ENCODE assay signal across 37 cellular contexts in genomic region chr1:218292515-218292914, GRCh38. TPM values are rescaled to one million over a fixed set of nuclear protein-coding genes. Genes with fewer than 3 reads are reported as not detected.
"Had no signal": no experiment of that assay in that cellular context is flagged by ENCODE, and none has a peak within 500 bp of the region (broad histone marks: within the 10 kb centered on the region; RNA-seq: fewer than 3 reads in every experiment).

No MANE protein-coding gene starts in this region.

- ATAC-seq: activated CD8-positive, alpha-beta memory T cell treated with anti-CD3 and anti-CD28 coated beads, Interleukin-2, amount 10 ng/mL, durations not matched to agents 7 days and 5 days; activated CD8-positive, alpha-beta T cell treated with anti-CD3 and anti-CD28 coated beads, Interleukin-2, amount 10 ng/mL, durations not matched to agents 7 days and 5 days; activated naive CD8-positive, alpha-beta T cell treated with anti-CD3 and anti-CD28 coated beads, Interleukin-2, amount 50 U/mL, for 24 hours had no signal

- H3K27me3 Mint-ChIP-seq: activated B cell treated with CpG ODN at 0.5 μM for 24 hours; activated CD4-positive, alpha-beta memory T cell treated with anti-CD3 and anti-CD28 coated beads, Interleukin-2, amount 10 ng/mL, durations not matched to agents 7 days and 5 days; activated CD4-positive, alpha-beta T cell treated with anti-CD3 and anti-CD28 coated beads, Interleukin-2, amount 10 ng/mL, durations not matched to agents 7 days and 5 days; activated CD8-positive, alpha-beta memory T cell treated with anti-CD3 and anti-CD28 coated beads, Interleukin-2, amount 10 ng/mL, durations not matched to agents 7 days and 5 days; activated naive CD4-positive, alpha-beta T cell treated with anti-CD3 and anti-CD28 coated beads, Interleukin-2, amount 10 ng/mL, durations not matched to agents 7 days and 5 days; activated naive CD4-positive, alpha-beta T cell treated with anti-CD3 and anti-CD28 coated beads, Interleukin-2, amount 50 U/mL, for 24 hours; activated naive CD8-positive, alpha-beta T cell; activated naive CD8-positive, alpha-beta T cell treated with anti-CD3 and anti-CD28 coated beads, Interleukin-2, amount 10 ng/mL, durations not matched to agents 7 days and 5 days; activated naive CD8-positive, alpha-beta T cell treated with anti-CD3 and anti-CD28 coated beads, Interleukin-2, amount 50 U/mL, for 24 hours; activated T-cell treated with anti-CD3 and anti-CD28 coated beads, Interleukin-2, amount 50 U/mL, for 24 hours; central memory CD8-positive, alpha-beta T cell had no signal

- DNase-seq: activated B cell treated with CpG ODN at 0.5 μM for 24 hours; activated CD4-positive, alpha-beta memory T cell treated with anti-CD3 and anti-CD28 coated beads, Interleukin-2, amount 10 ng/mL, durations not matched to agents 7 days and 5 days; activated CD4-positive, alpha-beta T cell treated with anti-CD3 and anti-CD28 coated beads for 48 hours; activated CD4-positive, alpha-beta T cell treated with anti-CD3 and anti-CD28 coated beads, Interleukin-2, amount 10 ng/mL, durations not matched to agents 7 days and 5 days; activated CD4-positive, alpha-beta T cell treated with anti-CD3 and anti-CD28 coated beads, Interleukin-2, amount 50 U/mL, for 48 hours; activated CD4-positive, CD25-positive, alpha-beta regulatory T cell treated with anti-CD3 and anti-CD28 coated beads, Interleukin-2, amount 50 U/mL, for 72 hours; activated CD8-positive, alpha-beta memory T cell treated with anti-CD3 and anti-CD28 coated beads for 24 hours; activated CD8-positive, alpha-beta memory T cell treated with anti-CD3 and anti-CD28 coated beads, Interleukin-2, amount 10 ng/mL, durations not matched to agents 7 days and 5 days; activated CD8-positive, alpha-beta memory T cell treated with anti-CD3 and anti-CD28 coated beads, Interleukin-2, amount 50 U/mL, for 48 hours; activated CD8-positive, alpha-beta T cell treated with anti-CD3 and anti-CD28 coated beads, Interleukin-2, amount 10 ng/mL, durations not matched to agents 7 days and 5 days; activated effector memory CD4-positive, alpha-beta T cell treated with Interleukin-2 at 50 U/mL for 16 hours; activated gamma-delta T cell; activated naive CD4-positive, alpha-beta T cell treated with anti-CD3 and anti-CD28 coated beads, Interleukin-2, amount 10 ng/mL, durations not matched to agents 7 days and 5 days; activated naive CD4-positive, alpha-beta T cell treated with Interleukin-2 at 50 U/mL for 16 hours; activated naive CD8-positive, alpha-beta T cell treated with anti-CD3 and anti-CD28 coated beads, Interleukin-2, amount 10 ng/mL, durations not matched to agents 7 days and 5 days; activated naive CD8-positive, alpha-beta T cell treated with anti-CD3 and anti-CD28 coated beads, Interleukin-2, amount 50 U/mL, for 24 hours; activated T-cell treated with anti-CD3 and anti-CD28 coated beads, Interleukin-2, amount 50 U/mL, for 24 hours; activated T-cell treated with anti-CD3 and anti-CD28 coated beads, Interleukin-2, amount 50 U/mL, for 48 hours; amygdala; anterior cingulate cortex; caudate nucleus; cerebellar nuclear complex; T-helper 1 cell; T-helper 2 cell; T-helper 9 cell; WERI-Rb-1 had no signal

- H3K27ac ChIP-seq: ascending aorta, cardiac muscle cell, WERI-Rb-1 had no signal

- H3K9me3 Mint-ChIP-seq: activated B cell treated with CpG ODN at 0.5 μM for 24 hours; activated CD4-positive, alpha-beta memory T cell treated with anti-CD3 and anti-CD28 coated beads, Interleukin-2, amount 10 ng/mL, durations not matched to agents 7 days and 5 days; activated CD4-positive, alpha-beta T cell treated with anti-CD3 and anti-CD28 coated beads, Interleukin-2, amount 10 ng/mL, durations not matched to agents 7 days and 5 days; activated naive CD4-positive, alpha-beta T cell treated with anti-CD3 and anti-CD28 coated beads, Interleukin-2, amount 10 ng/mL, durations not matched to agents 7 days and 5 days; activated naive CD4-positive, alpha-beta T cell treated with anti-CD3 and anti-CD28 coated beads, Interleukin-2, amount 50 U/mL, for 24 hours; activated naive CD8-positive, alpha-beta T cell treated with anti-CD3 and anti-CD28 coated beads, Interleukin-2, amount 10 ng/mL, durations not matched to agents 7 days and 5 days; activated naive CD8-positive, alpha-beta T cell treated with anti-CD3 and anti-CD28 coated beads, Interleukin-2, amount 50 U/mL, for 24 hours; activated T-cell treated with anti-CD3 and anti-CD28 coated beads, Interleukin-2, amount 50 U/mL, for 24 hours; activated T-helper 2 cell treated with anti-CD3 and anti-CD28 coated beads, Interferon-gamma antibody, Interleukin-2, Interleukin-4, amounts not matched to agents 10 μg/mL and 5 μg/mL and 100 μg/mL, durations not matched to agents 14 hours and 24 hours and 36 hours; brain; central memory CD8-positive, alpha-beta T cell; T-helper 1 cell treated with Interleukin-12 subunit alpha and Interleukin-12 subunit beta and Interleukin-4 antibody, amounts not matched to agents 30 μg/mL and 1 μg/mL, for 36 hours; T-helper 2 cell treated with Interferon-gamma antibody and Interleukin-4, amounts not matched to agents 5 μg/mL and 100 μg/mL, for 36 hours had no signal

- H3K27me3 ChIP-seq: ascending aorta, cardiac muscle cell had no signal

- H3K4me3 Mint-ChIP-seq: activated B cell treated with CpG ODN at 0.5 μM for 24 hours; activated CD4-positive, alpha-beta memory T cell treated with anti-CD3 and anti-CD28 coated beads, Interleukin-2, amount 10 ng/mL, durations not matched to agents 7 days and 5 days; activated CD4-positive, alpha-beta T cell treated with anti-CD3 and anti-CD28 coated beads, Interleukin-2, amount 10 ng/mL, durations not matched to agents 7 days and 5 days; activated CD8-positive, alpha-beta memory T cell treated with anti-CD3 and anti-CD28 coated beads, Interleukin-2, amount 10 ng/mL, durations not matched to agents 7 days and 5 days; activated CD8-positive, alpha-beta T cell treated with anti-CD3 and anti-CD28 coated beads, Interleukin-2, amount 10 ng/mL, durations not matched to agents 7 days and 5 days; activated naive CD4-positive, alpha-beta T cell treated with anti-CD3 and anti-CD28 coated beads, Interleukin-2, amount 10 ng/mL, durations not matched to agents 7 days and 5 days; activated naive CD4-positive, alpha-beta T cell treated with anti-CD3 and anti-CD28 coated beads, Interleukin-2, amount 50 U/mL, for 24 hours; activated naive CD8-positive, alpha-beta T cell; activated naive CD8-positive, alpha-beta T cell treated with anti-CD3 and anti-CD28 coated beads, Interleukin-2, amount 10 ng/mL, durations not matched to agents 7 days and 5 days; activated naive CD8-positive, alpha-beta T cell treated with anti-CD3 and anti-CD28 coated beads, Interleukin-2, amount 50 U/mL, for 24 hours; activated T-cell treated with anti-CD3 and anti-CD28 coated beads, Interleukin-2, amount 50 U/mL, for 24 hours; brain; central memory CD8-positive, alpha-beta T cell; T-helper 1 cell treated with Interleukin-12 subunit alpha and Interleukin-12 subunit beta and Interleukin-4 antibody, amounts not matched to agents 30 μg/mL and 1 μg/mL, for 36 hours; T-helper 2 cell treated with Interferon-gamma antibody and Interleukin-4, amounts not matched to agents 5 μg/mL and 100 μg/mL, for 36 hours had no signal

- H3K27ac Mint-ChIP-seq: activated B cell treated with CpG ODN at 0.5 μM for 24 hours; activated CD4-positive, alpha-beta memory T cell treated with anti-CD3 and anti-CD28 coated beads, Interleukin-2, amount 10 ng/mL, durations not matched to agents 7 days and 5 days; activated CD4-positive, alpha-beta T cell treated with anti-CD3 and anti-CD28 coated beads, Interleukin-2, amount 10 ng/mL, durations not matched to agents 7 days and 5 days; activated CD8-positive, alpha-beta memory T cell treated with anti-CD3 and anti-CD28 coated beads, Interleukin-2, amount 10 ng/mL, durations not matched to agents 7 days and 5 days; activated CD8-positive, alpha-beta T cell treated with anti-CD3 and anti-CD28 coated beads, Interleukin-2, amount 10 ng/mL, durations not matched to agents 7 days and 5 days; activated naive CD4-positive, alpha-beta T cell treated with anti-CD3 and anti-CD28 coated beads, Interleukin-2, amount 10 ng/mL, durations not matched to agents 7 days and 5 days; activated naive CD4-positive, alpha-beta T cell treated with anti-CD3 and anti-CD28 coated beads, Interleukin-2, amount 50 U/mL, for 24 hours; activated naive CD8-positive, alpha-beta T cell; activated naive CD8-positive, alpha-beta T cell treated with anti-CD3 and anti-CD28 coated beads, Interleukin-2, amount 10 ng/mL, durations not matched to agents 7 days and 5 days; activated naive CD8-positive, alpha-beta T cell treated with anti-CD3 and anti-CD28 coated beads, Interleukin-2, amount 50 U/mL, for 24 hours; activated T-cell treated with anti-CD3 and anti-CD28 coated beads, Interleukin-2, amount 50 U/mL, for 24 hours; activated T-helper 2 cell treated with anti-CD3 and anti-CD28 coated beads, Interferon-gamma antibody, Interleukin-2, Interleukin-4, amounts not matched to agents 10 μg/mL and 5 μg/mL and 100 μg/mL, durations not matched to agents 14 hours and 24 hours and 36 hours; brain; T-helper 1 cell treated with Interleukin-12 subunit alpha and Interleukin-12 subunit beta and Interleukin-4 antibody, amounts not matched to agents 30 μg/mL and 1 μg/mL, for 36 hours; T-helper 2 cell treated with Interferon-gamma antibody and Interleukin-4, amounts not matched to agents 5 μg/mL and 100 μg/mL, for 36 hours had no signal

- FAIRE-seq: bronchial epithelial cell, TTC549 had no signal

- H3K9me3 ChIP-seq: ascending aorta had no signal

- H3K4me1 ChIP-seq: ascending aorta had no signal

- H3K36me3 ChIP-seq: cardiac muscle cell had no signal

- H3K36me3 Mint-ChIP-seq: activated naive CD8-positive, alpha-beta T cell treated with anti-CD3 and anti-CD28 coated beads, Interleukin-2, amount 10 ng/mL, durations not matched to agents 7 days and 5 days had no signal

- H3K4me3 ChIP-seq: ascending aorta, cardiac muscle cell had no signal

RNA-seq across cellular contexts. Expression of gene TGFB2, which starts 52.6 kb away (rescaled TPM):
- total RNA-seq: activated CD4-positive, alpha-beta memory T cell treated with anti-CD3 and anti-CD28 coated beads, Interleukin-2, amount 10 ng/mL, durations not matched to agents 7 days and 5 days; activated CD4-positive, alpha-beta T cell treated with anti-CD3 and anti-CD28 coated beads, Interleukin-2, amount 10 ng/mL, durations not matched to agents 7 days and 5 days; activated CD8-positive, alpha-beta memory T cell treated with anti-CD3 and anti-CD28 coated beads, Interleukin-2, amount 10 ng/mL, durations not matched to agents 7 days and 5 days; activated CD8-positive, alpha-beta T cell treated with anti-CD3 and anti-CD28 coated beads, Interleukin-2, amount 10 ng/mL, durations not matched to agents 7 days and 5 days; activated naive CD8-positive, alpha-beta T cell treated with anti-CD3 and anti-CD28 coated beads, Interleukin-2, amount 10 ng/mL, durations not matched to agents 7 days and 5 days; activated T-helper 2 cell treated with anti-CD3 and anti-CD28 coated beads, Interferon-gamma antibody, Interleukin-2, Interleukin-4, amounts not matched to agents 10 μg/mL and 5 μg/mL and 100 μg/mL, durations not matched to agents 14 hours and 24 hours and 36 hours had no signal
